In the genomic region with DNA sequence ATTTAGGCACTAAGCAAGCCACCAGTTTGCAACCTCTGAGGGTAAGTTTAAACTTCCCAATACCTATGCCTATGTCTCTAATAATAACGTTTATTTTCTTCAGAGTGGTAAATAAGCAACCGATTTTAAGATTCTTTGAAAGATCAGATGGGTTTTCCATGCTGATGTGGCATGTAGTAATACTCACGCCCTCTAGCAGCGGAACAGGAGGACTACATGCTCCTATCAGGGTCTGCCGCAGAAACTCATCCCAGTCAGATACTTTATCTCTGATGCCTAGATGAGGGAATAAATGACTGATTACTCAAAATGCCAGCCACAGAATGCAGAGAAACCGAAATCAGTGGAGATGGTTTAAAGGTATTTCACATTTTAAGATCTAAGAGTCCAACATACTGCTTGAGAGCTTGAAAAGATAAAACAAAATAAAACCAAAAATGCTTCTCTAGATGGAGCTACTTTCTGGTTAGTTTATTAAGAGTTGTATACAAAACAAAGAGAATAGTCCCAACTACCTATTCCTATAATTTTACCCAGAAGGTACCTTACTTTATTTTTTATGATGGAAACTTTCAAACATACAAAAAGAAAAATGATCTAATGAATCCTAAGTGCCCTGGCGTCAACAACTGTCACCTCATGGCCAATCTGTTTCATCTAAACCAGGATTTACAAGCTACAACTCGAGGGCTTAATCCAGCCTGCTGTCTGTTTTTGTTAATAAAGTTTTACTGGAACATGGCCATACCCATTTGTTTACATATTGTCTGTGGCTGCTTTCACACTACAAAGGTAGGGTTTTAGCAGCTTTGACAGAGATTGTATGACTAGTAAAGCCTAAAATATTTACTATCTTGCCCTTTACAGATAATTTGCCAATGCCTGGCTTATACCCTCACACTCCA, we compare ENCODE assay signal across 9 cellular contexts. TPM values are rescaled to one million over a fixed set of nuclear protein-coding genes. Genes with fewer than 3 reads are reported as not detected.
DNase-seq lines count a peak whose midpoint lies in the region; ATAC-seq lines count a peak whose summit lies in the region.
"Had no signal": no experiment of that assay in that cellular context is flagged by ENCODE, and none has a peak within 500 bp of the region (broad histone marks: within the 10 kb centered on the region; RNA-seq: fewer than 3 reads in every experiment).

No MANE protein-coding gene starts in this region.

- H3K27me3 ChIP-seq in GM23248 (replicated peaks; ENCODE audit: insufficient read depth) = no peaks in the 10 kb centered on the region

- no peaks in the 10 kb centered on the region for H4K20me1 ChIP-seq in GM23248 (ENCODE audit: insufficient read depth)

- no peaks in the 10 kb centered on the region for H3K9me3 ChIP-seq in GM23248 (ENCODE audit: low read depth)

- in situ Hi-C loops in GM23248 (cut with MboI) = no loop called here

- no peak for ATAC-seq in HG02852 (IDR thresholded peaks at IDR 0.05; ENCODE audit: unreplicated experiment)

- H3K9ac ChIP-seq in GM23248 = peak overlapping the region; percentile 22

- H2AFZ ChIP-seq in GM23248 = peak overlapping the region; percentile 59

- H3F3A ChIP-seq in GM23248 (ENCODE audit: insufficient read depth) = no peaks in the 10 kb centered on the region

- no peak overlapping the region for H3K4me3 ChIP-seq in GM23248
- H3K4me3 ChIP-seq: SK-N-MC had no signal

- no peaks in the 10 kb centered on the region for H3K79me2 ChIP-seq in GM23248 (ENCODE audit: insufficient read depth)

- no peak overlapping the region for H3K27ac ChIP-seq in GM23248
- H3K27ac ChIP-seq: SK-N-MC had no signal

- no peaks in the 10 kb centered on the region for H3K4me1 ChIP-seq in GM23248 (ENCODE audit: insufficient read depth)

- 10 to 11% methylated on average over 8 of the region's 8 CpGs for WGBS in GM23248 (ENCODE audit: low coverage in 1 of 2, low lambda C conversion rate in 2 of 2, missing lambda C conversion rate in 2 of 2), 2 experiments

- no peaks in the 10 kb centered on the region for H3K36me3 ChIP-seq in GM23248 (ENCODE audit: low read depth)

- H3K4me2 ChIP-seq in GM23248 (ENCODE audit: unreplicated experiment) = peak overlapping the region; percentile 6

- DNase-seq in COLO668 (lab: John Stamatoyannopoulos, UW; ENCODE audit: unreplicated experiment) (peak; percentile 8), GM23248 (peak; percentile 81), NCI-H446 (lab: John Stamatoyannopoulos, UW) (peak; percentile 1 to 51), medulla oblongata (ENCODE audit: extremely low spot score) (peak; percentile 80)
- peak; percentile 38 to 43 for DNase-seq in activated CD4-positive, alpha-beta T cell treated with anti-CD3 and anti-CD28 coated beads, Interleukin-2, amount 50 U/mL, for 4 hours
- DNase-seq in effector CD4-positive, alpha-beta T cell = peak; percentile 36
- DNase-seq in stimulated activated CD8-positive, alpha-beta memory T cell treated with anti-CD3 and anti-CD28 coated beads, Interleukin-15, amount 100 ng/mL, for 4 hours (ENCODE audit: low read depth in 2 of 2) = peak; percentile 7 to 22

- H3K9me2 ChIP-seq in GM23248 (ENCODE audit: insufficient read depth) = no peaks in the 10 kb centered on the region

RNA-seq across cellular contexts. Expression of a gene that starts 37.5 kb away (rescaled TPM):
- total RNA-seq in GM23248 (2014; rRNA removed; shearing (Covaris generic)) = 10.3 and 11.5 TPM in 2 replicates
- 9.2 and 9.3 TPM in 2 replicates for polyA plus RNA-seq in GM23248 (2016; fragmentation: Nextera tagmentation; extraction: Ambion mirVana)

Comparison
In these comparisons a context has a peak if more than half of its experiments do, and no peak if none do; other contexts are left out.
1. DNase-seq: peak in every context shown above with its lines; median percentile 81 in GM23248; 80 in medulla oblongata; 40 in activated CD4-positive, alpha-beta T cell treated with anti-CD3 and anti-CD28 coated beads, Interleukin-2, amount 50 U/mL, for 4 hours; 36 in effector CD4-positive, alpha-beta T cell; 26 in NCI-H446; 14 in stimulated activated CD8-positive, alpha-beta memory T cell treated with anti-CD3 and anti-CD28 coated beads, Interleukin-15, amount 100 ng/mL, for 4 hours; 8 in COLO668.